Comparison of ENCODE assay signal across 30 cellular contexts in genomic region chr4:3403104-3403906, GRCh38. TPM values are rescaled to one million over a fixed set of nuclear protein-coding genes. Genes with fewer than 3 reads are reported as not detected.
DNase-seq lines count a peak whose midpoint lies in the region; ATAC-seq and TF ChIP-seq lines count a peak whose summit lies in the region.
"Had no signal": no experiment of that assay in that cellular context is flagged by ENCODE, and none has a peak within 500 bp of the region (broad histone marks: within the 10 kb centered on the region; RNA-seq: fewer than 3 reads in every experiment).

No MANE protein-coding gene starts in this region.

- H3K9me2 ChIP-seq in Karpas-422 (replicated peaks; ENCODE audit: insufficient read depth, low read length) (no peaks in the 10 kb centered on the region), OCI-LY7 (ENCODE audit: insufficient read depth, low read length) (no peaks in the 10 kb centered on the region)

- H3K9ac ChIP-seq in Karpas-422 (ENCODE audit: low read length): no peak overlapping the region

- WGBS in heart right ventricle, 2 donors: 86 to 90% methylated on average over 16 of the region's 16 CpGs

- peak; percentile 2 for DNase-seq in activated naive CD4-positive, alpha-beta T cell treated with anti-CD3 and anti-CD28 coated beads for 36 hours
- no peak for DNase-seq in activated naive CD4-positive, alpha-beta T cell (lab: John Stamatoyannopoulos, UW)
- DNase-seq in heart right ventricle (peak in 1 of 2 donors; percentile 8), osteocyte (ENCODE audit: extremely low spot score, unreplicated experiment) (no peak), OCI-M1 (lab: John Stamatoyannopoulos, UW) (no peak), GM13977 (ENCODE audit: low spot score) (no peak), Karpas-422 (no peak), OCI-LY7 (ENCODE audit: low spot score) (no peak)
- DNase-seq: activated CD4-positive, alpha-beta T cell treated with anti-CD3 and anti-CD28 coated beads for 36 hours; activated naive CD4-positive, alpha-beta T cell treated with anti-CD3 and anti-CD28 coated beads, Interleukin-2, amount 50 U/mL, for 16 hours; activated T-cell treated with anti-CD3 and anti-CD28 coated beads, Interleukin-2, amount 50 U/mL, for 4 hours; AML-193; anterior cingulate cortex; KBM-7; kidney; NCI-H1417 treated with DMSO at 0.1 percent for 48 hours; NCI-H524; nucleus accumbens; RPMI8226; stimulated activated CD4-positive, alpha-beta T cell treated with anti-CD3 and anti-CD28 coated beads, Interleukin-12 subunit alpha, Interleukin-12 subunit beta, amount 100 ng/mL, for 4 hours; stimulated activated CD4-positive, alpha-beta T cell treated with anti-CD3 and anti-CD28 coated beads, Interleukin-4, amount 100 ng/mL, for 24 hours; stimulated activated naive CD4-positive, alpha-beta T cell; testis had no signal

- H3K27me3 ChIP-seq in heart right ventricle (no peaks in the 10 kb centered on the region), Karpas-422 (ENCODE audit: low read length) (no peaks in the 10 kb centered on the region)
- H3K27me3 ChIP-seq: testis had no signal

- BruUV-seq in OCI-LY7 (replicated peaks; lab: Mats Ljungman, UMichigan): no TSS peak

- no peak overlapping the region for H3K27ac Mint-ChIP-seq in activated naive CD4-positive, alpha-beta T cell treated with anti-CD3 and anti-CD28 coated beads for 36 hours
- peak overlapping the region; percentile 82 for H3K27ac Mint-ChIP-seq in osteocyte (ENCODE audit: unreplicated experiment)
- H3K27ac Mint-ChIP-seq: activated CD4-positive, alpha-beta T cell treated with anti-CD3 and anti-CD28 coated beads for 36 hours had no signal

- H3K79me2 ChIP-seq in Karpas-422 (ENCODE audit: low read length) (no peaks in the 10 kb centered on the region), OCI-LY7 (ENCODE audit: insufficient read depth, low read depth, low read length) (no peaks in the 10 kb centered on the region)

- no peaks in the 10 kb centered on the region for H4K20me1 ChIP-seq in Karpas-422 (ENCODE audit: insufficient read depth, low read depth, low read length)
- H4K20me1 ChIP-seq in OCI-LY7 (ENCODE audit: insufficient read depth, low read length): no peaks in the 10 kb centered on the region

- no peaks in the 10 kb centered on the region for H3K36me3 Mint-ChIP-seq in activated naive CD4-positive, alpha-beta T cell treated with anti-CD3 and anti-CD28 coated beads for 36 hours (ENCODE audit: low read depth)
- H3K36me3 Mint-ChIP-seq in osteocyte (ENCODE audit: unreplicated experiment): no peaks in the 10 kb centered on the region

- H3K36me3 ChIP-seq in heart right ventricle (no peaks in the 10 kb centered on the region), Karpas-422 (ENCODE audit: insufficient read depth, low read length) (no peaks in the 10 kb centered on the region), OCI-LY7 (ENCODE audit: insufficient read depth, low read length) (no peaks in the 10 kb centered on the region)

- H2AFZ ChIP-seq in Karpas-422 (ENCODE audit: low read length) (no peak overlapping the region), OCI-LY7 (ENCODE audit: low read length) (no peak overlapping the region)

- H3K4me3 Mint-ChIP-seq in activated naive CD4-positive, alpha-beta T cell treated with anti-CD3 and anti-CD28 coated beads for 36 hours: no peak overlapping the region
- no peak overlapping the region for H3K4me3 Mint-ChIP-seq in osteocyte (ENCODE audit: unreplicated experiment)
- H3K4me3 Mint-ChIP-seq: activated CD4-positive, alpha-beta T cell treated with anti-CD3 and anti-CD28 coated beads for 36 hours; activated T-cell treated with anti-CD3 and anti-CD28 coated beads, Interleukin-2, amount 50 U/mL, for 4 hours; central memory CD8-positive, alpha-beta T cell had no signal

- H3K27ac ChIP-seq in heart right ventricle: peak overlapping the region in 8 of 10 donors; percentile 22 to 79 (median 52)
- no peak overlapping the region for H3K27ac ChIP-seq in Karpas-422 (ENCODE audit: low read length)
- no peak overlapping the region for H3K27ac ChIP-seq in OCI-LY7 (ENCODE audit: low read depth, low read length, poor library complexity, severe bottlenecking)
- H3K27ac ChIP-seq: testis had no signal

- no peak overlapping the region for H3K4me2 ChIP-seq in Karpas-422 (ENCODE audit: low read depth, low read length, poor library complexity, severe bottlenecking)
- H3K4me2 ChIP-seq in OCI-LY7 (ENCODE audit: low read length): no peak overlapping the region

- in situ Hi-C loops in GM13977 (cut with MboI; ENCODE audit: low pct_unique_long_range_greater_than_20kb, low sequenced_read_pairs, unreplicated experiment): no loop called here

- intact Hi-C loops in activated naive CD4-positive, alpha-beta T cell treated with anti-CD3 and anti-CD28 coated beads for 36 hours (cut with micrococcal nuclease): no loop called here
- intact Hi-C loops in heart right ventricle (cut with DNase I) (no loop called here), OCI-LY7 (cut with micrococcal nuclease; ENCODE audit: unreplicated experiment) (no loop called here)

- TF ChIP-seq CTCF in heart right ventricle (IDR thresholded peaks at IDR 0.05) (no peak), osteocyte (IDR thresholded peaks at IDR 0.05) (no peak), GM13977 (IDR thresholded peaks at IDR 0.05; ENCODE audit: extremely low read depth, insufficient read depth, missing control alignments) (no peak), OCI-LY7 (conservative IDR thresholded peaks at IDR 0.05; ENCODE audit: low read length) (no peak)

- H3K27me3 Mint-ChIP-seq in activated naive CD4-positive, alpha-beta T cell treated with anti-CD3 and anti-CD28 coated beads for 36 hours (ENCODE audit: low read depth): no peaks in the 10 kb centered on the region
- H3K27me3 Mint-ChIP-seq in osteocyte (ENCODE audit: unreplicated experiment): no peaks in the 10 kb centered on the region
- H3K27me3 Mint-ChIP-seq: activated CD4-positive, alpha-beta T cell treated with anti-CD3 and anti-CD28 coated beads for 36 hours; central memory CD8-positive, alpha-beta T cell had no signal

- H3K9me3 ChIP-seq in heart right ventricle: peaks cover 0 to 9% (median 0%) of the 10 kb centered on the region in 11 donors
- no peaks in the 10 kb centered on the region for H3K9me3 ChIP-seq in Karpas-422 (ENCODE audit: low read length)
- H3K9me3 ChIP-seq in OCI-LY7 (ENCODE audit: low read length): no peaks in the 10 kb centered on the region
- H3K9me3 ChIP-seq: testis had no signal

- CTCF ChIA-PET in activated naive CD4-positive, alpha-beta T cell treated with anti-CD3 and anti-CD28 coated beads for 36 hours (lab: Charles Lee): no interaction called here
- CTCF ChIA-PET in OCI-LY7 (lab: Charles Lee; ENCODE audit: unreplicated experiment): interaction anchor here (1.0 kb wide), 1 partner anchor 32 kb away, joined by 3 read pairs; no protein-coding TSS in a partner anchor

- POLR2A ChIA-PET in OCI-LY7 (lab: Charles Lee): no interaction called here

- H3K4me1 ChIP-seq in heart right ventricle (peaks cover 0 to 25% (median 6%) of the 10 kb centered on the region in 9 donors), Karpas-422 (ENCODE audit: low read length) (peaks cover 2% of the 10 kb centered on the region; the same call in 1 of the 2 replicates), OCI-LY7 (ENCODE audit: insufficient read depth, low read length, poor library complexity, severe bottlenecking) (peaks cover 9% of the 10 kb centered on the region)
- H3K4me1 ChIP-seq: testis had no signal

- ATAC-seq in heart right ventricle: peak in 7 of 8 donors; percentile 31 to 86 (median 74)
- ATAC-seq: activated CD4-positive, alpha-beta T cell treated with anti-CD3 and anti-CD28 coated beads for 36 hours; activated T-cell treated with anti-CD3 and anti-CD28 coated beads, Interleukin-2, amount 50 U/mL, for 4 hours had no signal

- H3K4me3 ChIP-seq in heart right ventricle (no peak overlapping the region), Karpas-422 (ENCODE audit: low read length) (no peak overlapping the region), OCI-LY7 (ENCODE audit: low read depth, low read length, poor library complexity, severe bottlenecking) (no peak overlapping the region)
- H3K4me3 ChIP-seq: testis had no signal

- no peaks in the 10 kb centered on the region for H3K9me3 Mint-ChIP-seq in activated naive CD4-positive, alpha-beta T cell treated with anti-CD3 and anti-CD28 coated beads for 36 hours
- peaks cover 4% of the 10 kb centered on the region for H3K9me3 Mint-ChIP-seq in osteocyte (ENCODE audit: unreplicated experiment)
- H3K9me3 Mint-ChIP-seq: activated T-cell treated with anti-CD3 and anti-CD28 coated beads, Interleukin-2, amount 50 U/mL, for 4 hours; central memory CD8-positive, alpha-beta T cell had no signal

- no peaks in the 10 kb centered on the region for H3K4me1 Mint-ChIP-seq in activated naive CD4-positive, alpha-beta T cell treated with anti-CD3 and anti-CD28 coated beads for 36 hours (ENCODE audit: low read depth)
- H3K4me1 Mint-ChIP-seq in osteocyte (ENCODE audit: unreplicated experiment): peaks cover 17% of the 10 kb centered on the region
- H3K4me1 Mint-ChIP-seq: activated CD4-positive, alpha-beta T cell treated with anti-CD3 and anti-CD28 coated beads for 36 hours; central memory CD8-positive, alpha-beta T cell had no signal

RNA-seq across cellular contexts. Expression of gene HGFAC, which starts 38.5 kb away (rescaled TPM):
- not detected for total RNA-seq in activated naive CD4-positive, alpha-beta T cell treated with anti-CD3 and anti-CD28 coated beads for 36 hours
- total RNA-seq in heart right ventricle (under 1 TPM in 6 of 10 donors, not detected in 4; 0.15 to 0.59 (median 0.36) TPM), osteocyte (0.50 and 0.54 TPM in 2 replicates), OCI-LY7 (2022) (not detected in 2 replicates)
- polyA plus RNA-seq in heart right ventricle: 1 to 10 TPM; 1.0 to 1.1 TPM
- total RNA-seq in Karpas-422 (2014; rRNA removed; shearing (Covaris generic); ENCODE audit: low replicate concordance): not detected in 2 replicates
- not detected in 2 replicates for total RNA-seq in OCI-LY7 (2014; rRNA removed; shearing (Covaris generic))
- total RNA-seq: A172; activated CD4-positive, alpha-beta T cell treated with anti-CD3 and anti-CD28 coated beads for 36 hours; activated CD8-positive, alpha-beta memory T cell treated with anti-CD3 and anti-CD28 coated beads for 36 hours; G401; T-helper 2 cell treated with Interferon-gamma antibody and Interleukin-4, amounts not matched to agents 100 ng/mL and 5 ng/mL, for 36 hours had no signal

RNA-seq across cellular contexts. Expression of gene DOK7, which starts 59.8 kb away (rescaled TPM):
- not detected for total RNA-seq in activated naive CD4-positive, alpha-beta T cell treated with anti-CD3 and anti-CD28 coated beads for 36 hours
- total RNA-seq in heart right ventricle: 10 to 100 TPM; 30.3 to 60.0 (median 37.2) TPM
- 10 to 100 TPM; 61.5 to 89.7 TPM for polyA plus RNA-seq in heart right ventricle
- not detected in 2 replicates for total RNA-seq in osteocyte
- 1.6 and 10.4 TPM in 2 replicates for total RNA-seq in Karpas-422 (2014; rRNA removed; shearing (Covaris generic); ENCODE audit: low replicate concordance)
- not detected in 2 replicates for total RNA-seq in OCI-LY7 (2014; rRNA removed; shearing (Covaris generic))
- total RNA-seq in OCI-LY7 (2022): 1.3 and 1.5 TPM in 2 replicates
- total RNA-seq: activated CD4-positive, alpha-beta T cell treated with anti-CD3 and anti-CD28 coated beads for 36 hours; activated CD8-positive, alpha-beta memory T cell treated with anti-CD3 and anti-CD28 coated beads for 36 hours; activated T-cell treated with anti-CD3 and anti-CD28 coated beads, Interleukin-2, amount 50 U/mL, for 4 hours; endothelial cell of umbilical vein; G401; glomerular endothelial cell; T-helper 2 cell treated with Interferon-gamma antibody and Interleukin-4, amounts not matched to agents 100 ng/mL and 5 ng/mL, for 36 hours had no signal
- polyA plus RNA-seq: endothelial cell of umbilical vein had no signal

Comparison
In these comparisons a context has a peak if more than half of its experiments do, and no peak if none do; other contexts are left out.
1. H3K27ac ChIP-seq: peak in heart right ventricle (8 of 10); none in Karpas-422 (single experiment) and OCI-LY7 (single experiment).